ENCODE assay signal across 8 cellular contexts in genomic region chr9:6715153-6715754, GRCh38. TPM values are rescaled to one million over a fixed set of nuclear protein-coding genes. Genes with fewer than 3 reads are reported as not detected.
DNase-seq lines count a peak whose midpoint lies in the region; ATAC-seq, FAIRE-seq and TF ChIP-seq lines count a peak whose summit lies in the region.
"Not testable (repeated sequence)": the region's sequence is repeated elsewhere in the genome, so short reads cannot be mapped to it uniquely, and the experiment has no call there.

No MANE protein-coding gene starts in this region.

- H4K20me1 ChIP-seq in SU-DHL-6 (ENCODE audit: low read depth, low read length); osteoblast (ENCODE audit: insufficient read depth, low read length): not testable (repeated sequence)

- WGBS in HUES64, result 97% methylated on average over 28 of the region's 28 CpGs

- intact Hi-C loops in CD4-positive, alpha-beta T cell (cut with DNase I, micrococcal nuclease), result loop anchor here in 1 of 2 experiments (5.0 kb wide), 1 partner anchor 42 kb away; the partner anchor contains the start of gene KDM4C
- intact Hi-C loops in kidney (cut with DNase I), result not testable (repeated sequence)

- not testable (repeated sequence) for H3K27ac ChIP-seq in CD4-positive, alpha-beta T cell (ENCODE audit: low read depth, low read length); HUES64 (ENCODE audit: low read depth, low read length); SU-DHL-6 (ENCODE audit: low read depth, low read length); kidney (ENCODE audit: low read depth in 2 of 2, low read length in 2 of 2); osteoblast (ENCODE audit: low read depth, low read length); thoracic aorta
- peak overlapping the region; percentile 88 for H3K27ac ChIP-seq in duodenal mucosa (ENCODE audit: low read depth, low read length)

- peak overlapping the region; percentile 93 for H2AFZ ChIP-seq in SU-DHL-6 (ENCODE audit: low read depth, low read length, severe bottlenecking)
- H2AFZ ChIP-seq in osteoblast (ENCODE audit: low read length), result not testable (repeated sequence)

- not testable (repeated sequence) for H3K36me3 ChIP-seq in HUES64 (ENCODE audit: insufficient read depth, low read length); SU-DHL-6 (ENCODE audit: low read length); duodenal mucosa (ENCODE audit: control insufficient read depth in 1 of 2, insufficient read depth in 2 of 2, low read length in 2 of 2); kidney (ENCODE audit: control insufficient read depth in 1 of 2, insufficient read depth in 2 of 2, low read length in 2 of 2); osteoblast (ENCODE audit: insufficient read depth, low read length); thoracic aorta

- CTCF ChIA-PET in CD4-positive, alpha-beta T cell (lab: Charles Lee), result not testable (repeated sequence)

- H3K4me1 ChIP-seq in HUES64 (ENCODE audit: insufficient read depth, low read length); kidney (ENCODE audit: control insufficient read depth in 1 of 2, insufficient read depth in 1 of 2, low read depth in 1 of 2, low read length in 2 of 2); osteoblast (ENCODE audit: insufficient read depth, low read length); thoracic aorta (ENCODE audit: control insufficient read depth in 1 of 2, low read depth in 2 of 2): not testable (repeated sequence)
- peaks cover 0 to 13% of the 10 kb centered on the region in 2 donors for H3K4me1 ChIP-seq in duodenal mucosa (ENCODE audit: control insufficient read depth in 1 of 2, insufficient read depth in 2 of 2, low read length in 2 of 2)

- FAIRE-seq in kidney (lab: Jason Lieb, UNC), result not testable (repeated sequence)

- 0 out of 2 replicates have a peak overlapping the region, but pooled peaks have one; percentile 10 for H3K4me3 ChIP-seq in HUES64 (ENCODE audit: low read length)
- H3K4me3 ChIP-seq in SU-DHL-6 (ENCODE audit: insufficient read depth, low read length, poor library complexity, severe bottlenecking), result peak overlapping the region; percentile 63
- H3K4me3 ChIP-seq in duodenal mucosa (ENCODE audit: low read depth in 1 of 2, low read length in 2 of 2), result peak overlapping the region; percentile 69 to 92
- peak overlapping the region; percentile 32 to 67 for H3K4me3 ChIP-seq in kidney (ENCODE audit: low read length in 2 of 2)
- H3K4me3 ChIP-seq in osteoblast (ENCODE audit: insufficient read depth, low read length), result not testable (repeated sequence)
- H3K4me3 ChIP-seq in thoracic aorta, result peak overlapping the region; percentile 75

- not testable (repeated sequence) for H3K4me1 Mint-ChIP-seq in CD4-positive, alpha-beta T cell (ENCODE audit: low read depth); activated T-helper 17 cell treated with anti-CD3 and anti-CD28 coated beads, Interleukin-2, amount 50 U/mL, for 72 hours

- H3K4me2 ChIP-seq in SU-DHL-6 (ENCODE audit: low read depth, low read length, poor library complexity, severe bottlenecking) (peak overlapping the region; percentile 80), osteoblast (ENCODE audit: insufficient read depth, low read length) (peak overlapping the region; percentile 76)

- POLR2A ChIA-PET in CD4-positive, alpha-beta T cell (lab: Charles Lee), result interaction anchor here (0.9 to 3.7 kb wide), 7 partner anchors 9 to 707 kb away, joined by 4 to 108 read pairs (median 12); partner anchors contain the start of genes KDM4C and UHRF2

- not testable (repeated sequence) for ATAC-seq in CD4-positive, alpha-beta T cell (ENCODE audit: poor library complexity); activated T-helper 17 cell treated with anti-CD3 and anti-CD28 coated beads, Interleukin-2, amount 50 U/mL, for 72 hours (replicated peaks); thoracic aorta (ENCODE audit: insufficient number of reproducible peaks, low FRiP score, low read depth)

- H3K9me3 Mint-ChIP-seq in CD4-positive, alpha-beta T cell; activated T-helper 17 cell treated with anti-CD3 and anti-CD28 coated beads, Interleukin-2, amount 50 U/mL, for 72 hours: not testable (repeated sequence)

- H3K9ac ChIP-seq in HUES64 (ENCODE audit: low read depth, low read length); kidney (ENCODE audit: low read length in 2 of 2): not testable (repeated sequence)
- peak overlapping the region; percentile 61 for H3K9ac ChIP-seq in SU-DHL-6 (ENCODE audit: low read length)
- H3K9ac ChIP-seq in duodenal mucosa (ENCODE audit: low read depth in 1 of 2, low read length in 2 of 2), result peak overlapping the region; percentile 74 to 87

- H3K27me3 Mint-ChIP-seq in CD4-positive, alpha-beta T cell; activated T-helper 17 cell treated with anti-CD3 and anti-CD28 coated beads, Interleukin-2, amount 50 U/mL, for 72 hours: not testable (repeated sequence)

- H3K9me2 ChIP-seq in SU-DHL-6 (replicated peaks; ENCODE audit: insufficient read depth, low read length), result not testable (repeated sequence)

- not testable (repeated sequence) for H3F3A ChIP-seq in SU-DHL-6 (ENCODE audit: insufficient read depth)

- H3K27ac Mint-ChIP-seq in CD4-positive, alpha-beta T cell, result peak overlapping the region; percentile 87
- H3K27ac Mint-ChIP-seq in activated T-helper 17 cell treated with anti-CD3 and anti-CD28 coated beads, Interleukin-2, amount 50 U/mL, for 72 hours, result peak overlapping the region; percentile 96

- not testable (repeated sequence) for H3K79me2 ChIP-seq in SU-DHL-6 (ENCODE audit: insufficient read depth, low read length); osteoblast (ENCODE audit: insufficient read depth, low read length)

- not testable (repeated sequence) for TF ChIP-seq CTCF in CD4-positive, alpha-beta T cell (IDR thresholded peaks at IDR 0.05); SU-DHL-6 (IDR thresholded peaks at IDR 0.05; ENCODE audit: insufficient read depth, low read length, poor library complexity, severe bottlenecking); kidney (IDR thresholded peaks at IDR 0.05; ENCODE audit: borderline replicate concordance, extremely low read depth, insufficient read depth); osteoblast (IDR thresholded peaks at IDR 0.05; ENCODE audit: extremely low read depth, low read depth, low read length); thoracic aorta (IDR thresholded peaks at IDR 0.05)

- H3K27me3 ChIP-seq in CD4-positive, alpha-beta T cell (ENCODE audit: control insufficient read depth, insufficient read depth, low read length); HUES64 (ENCODE audit: insufficient read depth, low read length); SU-DHL-6 (ENCODE audit: low read length); duodenal mucosa (ENCODE audit: control insufficient read depth in 1 of 2, insufficient read depth in 2 of 2, low read length in 2 of 2); osteoblast (ENCODE audit: insufficient read depth, low read length); thoracic aorta (replicated peaks; ENCODE audit: insufficient read depth): not testable (repeated sequence)

- DNase-seq in CD4-positive, alpha-beta T cell; kidney; osteoblast (ENCODE audit: insufficient read length, low spot score, missing footprints); thoracic aorta (ENCODE audit: low spot score): not testable (repeated sequence)

- peak overlapping the region; percentile 92 for H3K4me3 Mint-ChIP-seq in CD4-positive, alpha-beta T cell
- peak overlapping the region; percentile 87 for H3K4me3 Mint-ChIP-seq in activated T-helper 17 cell treated with anti-CD3 and anti-CD28 coated beads, Interleukin-2, amount 50 U/mL, for 72 hours

- not testable (repeated sequence) for H3K9me3 ChIP-seq in CD4-positive, alpha-beta T cell (ENCODE audit: control insufficient read depth, low read length); HUES64 (ENCODE audit: insufficient read depth, low read depth, low read length); SU-DHL-6 (ENCODE audit: insufficient read depth, low read length); duodenal mucosa (ENCODE audit: control insufficient read depth in 1 of 2, low read length in 2 of 2); kidney (ENCODE audit: control insufficient read depth in 1 of 2, low read length in 2 of 2); osteoblast (ENCODE audit: low read depth, low read length); thoracic aorta

- not testable (repeated sequence) for H3K36me3 Mint-ChIP-seq in CD4-positive, alpha-beta T cell (ENCODE audit: low read depth); activated T-helper 17 cell treated with anti-CD3 and anti-CD28 coated beads, Interleukin-2, amount 50 U/mL, for 72 hours (ENCODE audit: low read depth)

RNA-seq across cellular contexts. Expression of gene KDM4C, which starts 42.5 kb away (rescaled TPM):
- 10 to 100 TPM; 60.1 to 61.3 TPM for total RNA-seq in CD4-positive, alpha-beta T cell
- polyA plus RNA-seq in HUES64 (2013, experiment 1 of 2), result 10.8 TPM
- polyA plus RNA-seq in HUES64 (2013, experiment 2 of 2), result 11.5 TPM
- total RNA-seq in activated T-helper 17 cell treated with anti-CD3 and anti-CD28 coated beads, Interleukin-2, amount 50 U/mL, for 72 hours, result 10 to 100 TPM; 46.6 to 70.9 TPM
- total RNA-seq in kidney, result 47.1 TPM
- polyA plus RNA-seq in kidney (ENCODE audit: insufficient read depth, low read depth, low replicate concordance), result 7.1 TPM
- total RNA-seq in osteoblast, result 50.1 and 50.7 TPM in 2 replicates
- 10 to 100 TPM; 26.1 to 47.8 TPM for total RNA-seq in thoracic aorta
